Comparison of ENCODE assay signal across 8 cellular contexts in genomic region chr4:144611850-144612249, GRCh38. TPM values are rescaled to one million over a fixed set of nuclear protein-coding genes. Genes with fewer than 3 reads are reported as not detected.
A peak's percentile ranks its signal among the peaks of the same experiment; 100 is the strongest.
DNase-seq lines count a peak whose midpoint lies in the region; ATAC-seq and TF ChIP-seq lines count a peak whose summit lies in the region.

No MANE protein-coding gene starts in this region.

- intact Hi-C loops in posterior vena cava (cut with DNase I) = no loop called here

- in situ Hi-C loops in ACHN (cut with HindIII; ENCODE audit: low pct_ligation_motif_present, low pct_unique_long_range_greater_than_20kb, low sequenced_read_pairs) = no loop called here
- in situ Hi-C loops in KBM-7 (cut with MboI; ENCODE audit: low pct_unique_long_range_greater_than_20kb, low sequenced_read_pairs) = no loop called here

- ATAC-seq in GM18858 (IDR thresholded peaks at IDR 0.05; ENCODE audit: unreplicated experiment) = peak; percentile 70

- peak; percentile 32 for DNase-seq in ACHN
- peak; percentile 4 for DNase-seq in KBM-7
- no peak for DNase-seq in fibroblast of the aortic adventitia (ENCODE audit: low read depth)
- DNase-seq in MV-4-11 (lab: John Stamatoyannopoulos, UW) = no peak
- no peak for DNase-seq in posterior vena cava (ENCODE audit: low spot score)
- no peak for DNase-seq in DMS153 (lab: John Stamatoyannopoulos, UW)
- DNase-seq in activated CD4-positive, CD25-positive, alpha-beta regulatory T cell treated with anti-CD3 and anti-CD28 coated beads, Interleukin-2, amount 50 U/mL, for 72 hours = no peak

- TF ChIP-seq CTCF in fibroblast of the aortic adventitia (IDR thresholded peaks at IDR 0.05; ENCODE audit: insufficient read depth, low read length) = peak; percentile 44

- H3K4me3 ChIP-seq in fibroblast of the aortic adventitia (ENCODE audit: low read depth, low read length) = no peak overlapping the region

RNA-seq across cellular contexts. Expression of gene HHIP, which starts 34.1 kb away (rescaled TPM):
- total RNA-seq in fibroblast of the aortic adventitia (ENCODE audit: low replicate concordance) = 3.8 and 16.0 TPM in 2 replicates
- under 1 TPM; 0.79 to 0.90 TPM for total RNA-seq in posterior vena cava

Comparison
In these comparisons a context has a peak if more than half of its experiments do, and no peak if none do; other contexts are left out.
1. DNase-seq: peak in ACHN (single experiment) and KBM-7 (single experiment); none in fibroblast of the aortic adventitia (single experiment), MV-4-11 (single experiment), posterior vena cava (single experiment), DMS153 (single experiment) and activated CD4-positive, CD25-positive, alpha-beta regulatory T cell treated with anti-CD3 and anti-CD28 coated beads, Interleukin-2, amount 50 U/mL, for 72 hours (single experiment).